Comparison of ENCODE assay signal across 8 cellular contexts in the genomic region with DNA sequence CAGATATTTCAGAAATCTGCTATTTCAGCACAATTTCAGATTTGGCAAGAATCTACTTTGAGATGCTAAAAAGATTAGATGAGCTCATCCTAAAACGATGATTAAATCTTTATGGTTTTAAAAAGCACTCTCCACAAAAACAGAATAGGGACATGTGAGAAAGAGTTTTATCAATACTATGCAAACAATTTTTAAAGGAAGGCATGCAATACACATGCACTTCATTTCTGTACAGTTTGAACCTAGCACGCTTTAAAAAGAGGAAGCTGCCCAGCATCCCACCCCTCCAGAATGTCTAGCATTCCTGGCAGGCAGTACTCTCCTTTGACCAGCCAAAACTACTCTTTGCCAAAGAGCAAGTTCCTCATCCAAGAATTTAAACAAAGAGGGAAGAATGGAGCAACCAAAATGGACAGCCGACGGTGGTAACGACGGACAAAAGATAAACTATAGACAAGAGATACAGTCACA. TPM values are rescaled to one million over a fixed set of nuclear protein-coding genes. Genes with fewer than 3 reads are reported as not detected.
DNase-seq lines count a peak whose midpoint lies in the region; ATAC-seq and TF ChIP-seq lines count a peak whose summit lies in the region.

No MANE protein-coding gene starts in this region.

- peak; percentile 8 for ATAC-seq in left lobe of liver
- ATAC-seq in HG02981 (IDR thresholded peaks at IDR 0.05; ENCODE audit: unreplicated experiment) = no peak
- no peak for ATAC-seq in GM18520 (IDR thresholded peaks at IDR 0.05; ENCODE audit: unreplicated experiment)

- peak overlapping the region; percentile 50 for H3K4me3 Mint-ChIP-seq in T-helper 2 cell treated with Interferon-gamma antibody and Interleukin-4, amounts not matched to agents 5 μg/mL and 100 μg/mL, for 36 hours
- peak overlapping the region; percentile 81 to 95 (median 85) for H3K4me3 Mint-ChIP-seq in brain

- TF ChIP-seq CTCF in brain (conservative IDR thresholded peaks at IDR 0.05) (no peak), tibial artery (IDR thresholded peaks at IDR 0.05) (no peak)

- no peaks in the 10 kb centered on the region for H3K36me3 Mint-ChIP-seq in T-helper 2 cell treated with Interferon-gamma antibody and Interleukin-4, amounts not matched to agents 5 μg/mL and 100 μg/mL, for 36 hours (ENCODE audit: low read depth)
- H3K36me3 Mint-ChIP-seq in brain = no peaks in the 10 kb centered on the region

- no peaks in the 10 kb centered on the region for H3K9me3 ChIP-seq in tibial artery

- no peaks in the 10 kb centered on the region for H3K9me3 Mint-ChIP-seq in T-helper 2 cell treated with Interferon-gamma antibody and Interleukin-4, amounts not matched to agents 5 μg/mL and 100 μg/mL, for 36 hours
- H3K9me3 Mint-ChIP-seq in brain = peaks cover 0 to 2% (median 0%) of the 10 kb centered on the region in 5 experiments

- peaks cover 0 to 41% (median 17%) of the 10 kb centered on the region in 4 donors for H3K4me1 ChIP-seq in tibial artery

- intact Hi-C loops in tibial artery (cut with DNase I; ENCODE audit: low total_unique reads) = loop anchor here (5.0 kb wide), 2 partner anchors 96 to 174 kb away; no protein-coding TSS in a partner anchor

- no peak for DNase-seq in T-helper 2 cell treated with Interferon-gamma antibody and Interleukin-4, amounts not matched to agents 5 μg/mL and 100 μg/mL, for 36 hours (ENCODE audit: low spot score)
- no peak for DNase-seq in T-helper 2 cell
- DNase-seq in left lobe of liver (ENCODE audit: low spot score) = no peak
- DNase-seq in tibial artery = no peak
- no peak for DNase-seq in islet precursor cell

- H3K27me3 Mint-ChIP-seq in T-helper 2 cell treated with Interferon-gamma antibody and Interleukin-4, amounts not matched to agents 5 μg/mL and 100 μg/mL, for 36 hours (ENCODE audit: low read depth) = peaks cover 81% of the 10 kb centered on the region
- H3K27me3 Mint-ChIP-seq in brain = peaks cover 92% of the 10 kb centered on the region

- H3K4me3 ChIP-seq in tibial artery = peak overlapping the region; percentile 86

- peak overlapping the region; percentile 94 for H3K27ac ChIP-seq in tibial artery

- no peaks in the 10 kb centered on the region for H3K27me3 ChIP-seq in tibial artery

- no peak overlapping the region for H3K27ac Mint-ChIP-seq in T-helper 2 cell treated with Interferon-gamma antibody and Interleukin-4, amounts not matched to agents 5 μg/mL and 100 μg/mL, for 36 hours
- H3K27ac Mint-ChIP-seq in brain = peak overlapping the region in 3 of 5 experiments; percentile 7 to 84 (median 8)

- no peaks in the 10 kb centered on the region for H3K36me3 ChIP-seq in tibial artery

- H3K4me1 Mint-ChIP-seq in T-helper 2 cell treated with Interferon-gamma antibody and Interleukin-4, amounts not matched to agents 5 μg/mL and 100 μg/mL, for 36 hours (ENCODE audit: low read depth) = peaks cover 10% of the 10 kb centered on the region
- H3K4me1 Mint-ChIP-seq in brain = peaks cover 19% of the 10 kb centered on the region

RNA-seq across cellular contexts. Expression of gene ARHGAP29, which starts 1.3 kb away (rescaled TPM):
- polyA plus RNA-seq in brain (ENCODE audit: insufficient read depth, low read depth, low replicate concordance) = 1.3 TPM
- total RNA-seq in left lobe of liver = 20.3 TPM
